In genomic region chr5:172156541-172156994, GRCh38 we compare ENCODE assay signal across 15 cellular contexts. TPM values are rescaled to one million over a fixed set of nuclear protein-coding genes. Genes with fewer than 3 reads are reported as not detected.
DNase-seq lines count a peak whose midpoint lies in the region; ATAC-seq lines count a peak whose summit lies in the region.
"Had no signal": no experiment of that assay in that cellular context is flagged by ENCODE, and none has a peak within 500 bp of the region (broad histone marks: within the 10 kb centered on the region; RNA-seq: fewer than 3 reads in every experiment).

No MANE protein-coding gene starts in this region.

- H3K36me3 Mint-ChIP-seq in activated CD4-positive, alpha-beta T cell treated with anti-CD3 and anti-CD28 coated beads, Interleukin-2, amount 10 ng/mL, durations not matched to agents 7 days and 5 days (ENCODE audit: low read depth) = peaks cover 66% of the 10 kb centered on the region
- peaks cover 84% of the 10 kb centered on the region for H3K36me3 Mint-ChIP-seq in activated T-helper 17 cell treated with anti-CD3 and anti-CD28 coated beads, Interleukin-2, amount 50 U/mL, for 72 hours (ENCODE audit: low read depth)
- H3K36me3 Mint-ChIP-seq in stimulated activated effector memory CD8-positive, alpha-beta T cell treated with anti-CD3 and anti-CD28 coated beads, Interleukin-12 subunit alpha, Interleukin-12 subunit beta, amount 100 ng/mL, for 72 hours = peaks cover 88% of the 10 kb centered on the region

- intact Hi-C loops in left ventricle myocardium superior (cut with micrococcal nuclease) = no loop called here

- CTCF ChIA-PET in activated CD4-positive, alpha-beta T cell treated with anti-CD3 and anti-CD28 coated beads, Interleukin-2, amount 10 ng/mL, durations not matched to agents 7 days and 5 days (lab: Charles Lee) = interaction anchor here (0.7 to 1.7 kb wide), 7 partner anchors 9 to 32 kb away, joined by 3 to 5 read pairs (median 3); partner anchors contain the start of gene STK10

- no peak for DNase-seq in activated CD4-positive, alpha-beta T cell treated with anti-CD3 and anti-CD28 coated beads, Interleukin-2, amount 10 ng/mL, durations not matched to agents 7 days and 5 days
- no peak for DNase-seq in activated CD4-positive, alpha-beta T cell treated with anti-CD3 and anti-CD28 coated beads for 48 hours
- peak; percentile 66 for DNase-seq in left ventricle myocardium superior
- DNase-seq in stimulated activated effector memory CD8-positive, alpha-beta T cell treated with anti-CD3 and anti-CD28 coated beads, Interleukin-12 subunit alpha, Interleukin-12 subunit beta, amount 100 ng/mL, for 72 hours (ENCODE audit: low spot score in 2 of 2) = no peak
- DNase-seq in GM19240 (ENCODE audit: insufficient read length, low spot score) = no peak
- DNase-seq in AG20443 (ENCODE audit: low spot score) = no peak
- DNase-seq: NCI-H2171 had no signal

- POLR2A ChIA-PET in activated CD4-positive, alpha-beta T cell treated with anti-CD3 and anti-CD28 coated beads, Interleukin-2, amount 10 ng/mL, durations not matched to agents 7 days and 5 days (lab: Charles Lee) = no interaction called here

- H3K27ac Mint-ChIP-seq in activated CD4-positive, alpha-beta T cell treated with anti-CD3 and anti-CD28 coated beads, Interleukin-2, amount 10 ng/mL, durations not matched to agents 7 days and 5 days = peak overlapping the region; percentile 14
- H3K27ac Mint-ChIP-seq in activated T-helper 17 cell treated with anti-CD3 and anti-CD28 coated beads, Interleukin-2, amount 50 U/mL, for 72 hours = peak overlapping the region; percentile 83
- peak overlapping the region; percentile 83 for H3K27ac Mint-ChIP-seq in stimulated activated effector memory CD8-positive, alpha-beta T cell treated with anti-CD3 and anti-CD28 coated beads, Interleukin-12 subunit alpha, Interleukin-12 subunit beta, amount 100 ng/mL, for 72 hours
- H3K27ac Mint-ChIP-seq: GM23338 had no signal

- H3K4me3 Mint-ChIP-seq in activated CD4-positive, alpha-beta T cell treated with anti-CD3 and anti-CD28 coated beads, Interleukin-2, amount 10 ng/mL, durations not matched to agents 7 days and 5 days = no peak overlapping the region
- no peak overlapping the region for H3K4me3 Mint-ChIP-seq in activated T-helper 17 cell treated with anti-CD3 and anti-CD28 coated beads, Interleukin-2, amount 50 U/mL, for 72 hours
- H3K4me3 Mint-ChIP-seq in stimulated activated effector memory CD8-positive, alpha-beta T cell treated with anti-CD3 and anti-CD28 coated beads, Interleukin-12 subunit alpha, Interleukin-12 subunit beta, amount 100 ng/mL, for 72 hours = no peak overlapping the region
- H3K4me3 Mint-ChIP-seq: GM23338 had no signal

- no peaks in the 10 kb centered on the region for H3K9me3 Mint-ChIP-seq in activated CD4-positive, alpha-beta T cell treated with anti-CD3 and anti-CD28 coated beads, Interleukin-2, amount 10 ng/mL, durations not matched to agents 7 days and 5 days
- no peaks in the 10 kb centered on the region for H3K9me3 Mint-ChIP-seq in activated T-helper 17 cell treated with anti-CD3 and anti-CD28 coated beads, Interleukin-2, amount 50 U/mL, for 72 hours
- no peaks in the 10 kb centered on the region for H3K9me3 Mint-ChIP-seq in stimulated activated effector memory CD8-positive, alpha-beta T cell treated with anti-CD3 and anti-CD28 coated beads, Interleukin-12 subunit alpha, Interleukin-12 subunit beta, amount 100 ng/mL, for 72 hours
- H3K9me3 Mint-ChIP-seq: GM23338 had no signal

- no peak for ATAC-seq in activated T-helper 17 cell treated with anti-CD3 and anti-CD28 coated beads, Interleukin-2, amount 50 U/mL, for 72 hours (replicated peaks)
- ATAC-seq in left ventricle myocardium superior (peak; percentile 80), HG02759 (IDR thresholded peaks at IDR 0.05; ENCODE audit: unreplicated experiment) (no peak)
- no peak for ATAC-seq in stimulated activated effector memory CD8-positive, alpha-beta T cell treated with anti-CD3 and anti-CD28 coated beads, Interleukin-12 subunit alpha, Interleukin-12 subunit beta, amount 100 ng/mL, for 72 hours
- ATAC-seq: GM23338 had no signal

- no peaks in the 10 kb centered on the region for H3K27me3 Mint-ChIP-seq in activated CD4-positive, alpha-beta T cell treated with anti-CD3 and anti-CD28 coated beads, Interleukin-2, amount 10 ng/mL, durations not matched to agents 7 days and 5 days
- no peaks in the 10 kb centered on the region for H3K27me3 Mint-ChIP-seq in activated T-helper 17 cell treated with anti-CD3 and anti-CD28 coated beads, Interleukin-2, amount 50 U/mL, for 72 hours

- peaks cover 71% of the 10 kb centered on the region for H3K4me1 Mint-ChIP-seq in activated CD4-positive, alpha-beta T cell treated with anti-CD3 and anti-CD28 coated beads, Interleukin-2, amount 10 ng/mL, durations not matched to agents 7 days and 5 days
- H3K4me1 Mint-ChIP-seq in activated T-helper 17 cell treated with anti-CD3 and anti-CD28 coated beads, Interleukin-2, amount 50 U/mL, for 72 hours = peaks cover 39% of the 10 kb centered on the region
- peaks cover 79% of the 10 kb centered on the region for H3K4me1 Mint-ChIP-seq in stimulated activated effector memory CD8-positive, alpha-beta T cell treated with anti-CD3 and anti-CD28 coated beads, Interleukin-12 subunit alpha, Interleukin-12 subunit beta, amount 100 ng/mL, for 72 hours
- H3K4me1 Mint-ChIP-seq: GM23338 had no signal

RNA-seq across cellular contexts. Expression of gene STK10, which starts 31.5 kb away (rescaled TPM):
- 100 to 1,000 TPM; 299 to 312 TPM for total RNA-seq in activated CD4-positive, alpha-beta T cell treated with anti-CD3 and anti-CD28 coated beads, Interleukin-2, amount 10 ng/mL, durations not matched to agents 7 days and 5 days
- total RNA-seq in activated T-helper 17 cell treated with anti-CD3 and anti-CD28 coated beads, Interleukin-2, amount 50 U/mL, for 72 hours = 100 to 1,000 TPM; 140 to 158 TPM
- 6.9 TPM for total RNA-seq in left ventricle myocardium superior

RNA-seq across cellular contexts. Expression of gene EFCAB9, which starts 37.4 kb away (rescaled TPM):
- total RNA-seq in activated CD4-positive, alpha-beta T cell treated with anti-CD3 and anti-CD28 coated beads, Interleukin-2, amount 10 ng/mL, durations not matched to agents 7 days and 5 days = not detected
- total RNA-seq in activated T-helper 17 cell treated with anti-CD3 and anti-CD28 coated beads, Interleukin-2, amount 50 U/mL, for 72 hours = not detected
- not detected for total RNA-seq in left ventricle myocardium superior
- total RNA-seq: A673, fibroblast of villous mesenchyme, GM23338, myocyte, skeletal muscle tissue, tibial nerve had no signal

Comparison
In these comparisons a context has a peak if more than half of its experiments do, and no peak if none do; other contexts are left out.
1. H3K27ac Mint-ChIP-seq: peak in every context shown above with its lines; median percentile 83 in activated T-helper 17 cell treated with anti-CD3 and anti-CD28 coated beads, Interleukin-2, amount 50 U/mL, for 72 hours; 83 in stimulated activated effector memory CD8-positive, alpha-beta T cell treated with anti-CD3 and anti-CD28 coated beads, Interleukin-12 subunit alpha, Interleukin-12 subunit beta, amount 100 ng/mL, for 72 hours; 14 in activated CD4-positive, alpha-beta T cell treated with anti-CD3 and anti-CD28 coated beads, Interleukin-2, amount 10 ng/mL, durations not matched to agents 7 days and 5 days.
2. RNA of gene STK10, which starts 31.5 kb away (total RNA-seq): 299 to 312 TPM in activated CD4-positive, alpha-beta T cell treated with anti-CD3 and anti-CD28 coated beads, Interleukin-2, amount 10 ng/mL, durations not matched to agents 7 days and 5 days and 140 to 158 TPM in activated T-helper 17 cell treated with anti-CD3 and anti-CD28 coated beads, Interleukin-2, amount 50 U/mL, for 72 hours; 6.9 TPM in left ventricle myocardium superior (single experiment); every median in the first group is over 10 times any median in the second.